Comparison of ENCODE assay signal across 13 cellular contexts in the genomic region with DNA sequence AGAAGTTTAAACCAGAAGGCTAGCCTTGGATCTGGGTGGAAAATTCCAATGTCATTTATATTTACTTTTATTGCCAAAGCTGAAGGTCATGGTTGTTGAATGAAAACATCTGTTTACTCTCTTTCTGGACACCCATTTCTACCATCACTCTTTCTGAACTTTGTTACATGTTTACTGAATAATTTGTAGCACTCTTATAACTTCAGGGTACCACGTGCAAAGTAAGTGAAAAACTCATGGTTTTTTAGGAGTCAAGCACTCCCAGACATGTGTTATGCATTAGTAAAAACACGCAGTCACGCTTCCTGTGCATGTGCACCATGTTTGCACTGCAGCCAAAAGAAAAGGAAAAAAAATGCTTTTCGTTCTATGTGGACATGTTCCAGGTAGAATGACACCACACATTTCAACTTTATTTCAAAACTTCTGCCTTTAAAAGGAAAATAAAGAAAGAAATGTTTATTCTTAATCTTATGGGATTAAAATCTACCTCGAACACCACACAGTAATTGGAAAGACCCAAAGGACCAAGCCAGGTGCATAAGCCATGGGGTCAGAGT. TPM values are rescaled to one million over a fixed set of nuclear protein-coding genes. Genes with fewer than 3 reads are reported as not detected.
A peak's percentile ranks its signal among the peaks of the same experiment; 100 is the strongest.
DNase-seq lines count a peak whose midpoint lies in the region; TF ChIP-seq lines count a peak whose summit lies in the region.
"Had no signal": no experiment of that assay in that cellular context is flagged by ENCODE, and none has a peak within 500 bp of the region (broad histone marks: within the 10 kb centered on the region; RNA-seq: fewer than 3 reads in every experiment).

No MANE protein-coding gene starts in this region.

- no peaks in the 10 kb centered on the region for H3K79me2 ChIP-seq in SK-N-SH (ENCODE audit: insufficient read depth)

- no peak overlapping the region for H3K9ac ChIP-seq in SK-N-SH

- no peak for TF ChIP-seq RAD21 in SK-N-SH (IDR thresholded peaks at IDR 0.05; ENCODE audit: low read length)

- H3K36me3 ChIP-seq in SK-N-SH (replicated peaks in 1 of 2; ENCODE audit: control insufficient read depth in 1 of 2, insufficient read depth in 2 of 2, low read length in 1 of 2), result no peaks in the 10 kb centered on the region
- H3K36me3 ChIP-seq in muscle layer of duodenum (ENCODE audit: control insufficient read depth in 1 of 2, insufficient read depth in 2 of 2, low read length in 2 of 2), result no peaks in the 10 kb centered on the region
- no peaks in the 10 kb centered on the region for H3K36me3 ChIP-seq in vagina

- WGBS in SK-N-SH (ENCODE audit: low lambda C conversion rate), result 22% methylated on average over 5 of the region's 5 CpGs

- H3K27ac ChIP-seq in SK-N-SH (ENCODE audit: low read depth in 2 of 2, low read length in 1 of 2) (peak overlapping the region; percentile 60 to 71; a peak in 3 of 4 replicates), muscle layer of duodenum (ENCODE audit: low read length) (peak overlapping the region; percentile 69), vagina (peak overlapping the region; percentile 79)

- H3K9me3 ChIP-seq in SK-N-SH, result no peaks in the 10 kb centered on the region
- no peaks in the 10 kb centered on the region for H3K9me3 ChIP-seq in muscle layer of duodenum (ENCODE audit: control insufficient read depth in 1 of 2, low read length in 2 of 2)
- no peaks in the 10 kb centered on the region for H3K9me3 ChIP-seq in vagina

- no peaks in the 10 kb centered on the region for H3K9me2 ChIP-seq in SK-N-SH

- no peaks in the 10 kb centered on the region for H3K27me3 ChIP-seq in SK-N-SH (ENCODE audit: insufficient read depth)
- no peaks in the 10 kb centered on the region for H3K27me3 ChIP-seq in muscle layer of duodenum (ENCODE audit: low read depth, low read length)
- no peaks in the 10 kb centered on the region for H3K27me3 ChIP-seq in vagina

- no peak overlapping the region for H3K4me3 ChIP-seq in SK-N-SH (ENCODE audit: low read depth in 2 of 2, low read length in 1 of 2)
- H3K4me3 ChIP-seq in muscle layer of duodenum (ENCODE audit: low read depth in 1 of 2, low read length in 2 of 2), result no peak overlapping the region
- H3K4me3 ChIP-seq in vagina, result no peak overlapping the region

- TF ChIP-seq CTCF in SK-N-SH (IDR thresholded peaks at IDR 0.05) (no peak), vagina (IDR thresholded peaks at IDR 0.05) (no peak)

- TF ChIP-seq POLR2A in vagina (IDR thresholded peaks at IDR 0.05), result no peak

- H3K4me1 ChIP-seq in SK-N-SH (ENCODE audit: control insufficient read depth in 1 of 2, insufficient read depth in 2 of 2, low read depth in 1 of 2, low read length in 1 of 2), result no peaks in the 10 kb centered on the region
- H3K4me1 ChIP-seq in muscle layer of duodenum (ENCODE audit: control insufficient read depth in 1 of 2, insufficient read depth in 2 of 2, low read length in 2 of 2), result no peaks in the 10 kb centered on the region
- peaks cover 18% of the 10 kb centered on the region for H3K4me1 ChIP-seq in vagina

- peak overlapping the region; percentile 63; the same call in 1 of the 2 replicates for H2AFZ ChIP-seq in SK-N-SH (ENCODE audit: low read depth)

- H4K20me1 ChIP-seq in SK-N-SH (ENCODE audit: insufficient read depth), result no peaks in the 10 kb centered on the region

- DNase-seq in SK-N-SH, result no peak
- DNase-seq in fibroblast of peridontal ligament (ENCODE audit: extremely low read depth), result peak; percentile 99
- no peak for DNase-seq in vagina (ENCODE audit: extremely low spot score in 2 of 2)
- DNase-seq in NCI-H82 (lab: John Stamatoyannopoulos, UW), result no peak
- no peak for DNase-seq in stimulated activated CD4-positive, alpha-beta T cell treated with anti-CD3 and anti-CD28 coated beads, Interleukin-2, amount 100 ng/mL, for 24 hours
- no peak for DNase-seq in hypothalamus (lab: John Stamatoyannopoulos, UW)
- DNase-seq: activated B cell treated with CpG ODN at 0.5 μM for 24 hours, DMS153, NCI-H2171, SIG-M5 had no signal

- CTCF ChIA-PET in SK-N-SH (lab: Yijun Ruan, JAX), result interaction anchor here (1.3 kb wide), 1 partner anchor 21 kb away, joined by 3 read pairs; no protein-coding TSS in a partner anchor

- POLR2A ChIA-PET in SK-N-SH (lab: Yijun Ruan, JAX), result no interaction called here

- H3F3A ChIP-seq in SK-N-SH (replicated peaks; ENCODE audit: insufficient read depth), result no peaks in the 10 kb centered on the region

- peak in 1 of 2 experiments; percentile 52; a peak in 1 of 4 replicates for TF ChIP-seq EP300 in SK-N-SH (IDR thresholded peaks at IDR 0.05; ENCODE audit: borderline replicate concordance in 1 of 2, low read depth in 1 of 2, low read length in 1 of 2)

- H3K4me2 ChIP-seq in SK-N-SH, result no peak overlapping the region

- intact Hi-C loops in vagina (cut with DNase I), result no loop called here

TF ChIP-seq in SK-N-SH, 30 proteins besides CTCF, POLR2A, EP300 and RAD21:
- TF ChIP-seq RXRA (IDR thresholded peaks at IDR 0.05; ENCODE audit: borderline replicate concordance, low read depth) (no peak), SIN3A (IDR thresholded peaks at IDR 0.05; ENCODE audit: borderline replicate concordance, low read depth, low read length) (no peak), POLR2AphosphoS5 (IDR thresholded peaks at IDR 0.05; ENCODE audit: low read depth, low read length) (peak; percentile 24; the same call in 1 of the 2 replicates), FOXM1 (IDR thresholded peaks at IDR 0.05; ENCODE audit: low read depth) (no peak), ELF1 (IDR thresholded peaks at IDR 0.05) (no peak), JUND (IDR thresholded peaks at IDR 0.05) (no peak; the same call in 1 of the 2 replicates), NFIC (IDR thresholded peaks at IDR 0.05; ENCODE audit: borderline replicate concordance) (peak; percentile 59; the same call in 1 of the 2 replicates), GATA2 (CRISPR knock-in tag; IDR thresholded peaks at IDR 0.05) (no peak), FOXJ3 (CRISPR knock-in tag; IDR thresholded peaks at IDR 0.05) (no peak), RFX5 (IDR thresholded peaks at IDR 0.05; ENCODE audit: low read length) (no peak), MEF2A (IDR thresholded peaks at IDR 0.05; ENCODE audit: borderline replicate concordance, low read depth) (no peak), GABPA (IDR thresholded peaks at IDR 0.05; ENCODE audit: low read depth) (no peak), RCOR1 (IDR thresholded peaks at IDR 0.05; ENCODE audit: low read length) (no peak), FOSL2 (IDR thresholded peaks at IDR 0.05; ENCODE audit: borderline replicate concordance, low read depth) (no peak), EZH2phosphoT487 (IDR thresholded peaks at IDR 0.05; ENCODE audit: borderline replicate concordance, low read depth) (no peak), TCF12 (IDR thresholded peaks at IDR 0.05) (peak; percentile 88)
- TF ChIP-seq, protein P1, sequence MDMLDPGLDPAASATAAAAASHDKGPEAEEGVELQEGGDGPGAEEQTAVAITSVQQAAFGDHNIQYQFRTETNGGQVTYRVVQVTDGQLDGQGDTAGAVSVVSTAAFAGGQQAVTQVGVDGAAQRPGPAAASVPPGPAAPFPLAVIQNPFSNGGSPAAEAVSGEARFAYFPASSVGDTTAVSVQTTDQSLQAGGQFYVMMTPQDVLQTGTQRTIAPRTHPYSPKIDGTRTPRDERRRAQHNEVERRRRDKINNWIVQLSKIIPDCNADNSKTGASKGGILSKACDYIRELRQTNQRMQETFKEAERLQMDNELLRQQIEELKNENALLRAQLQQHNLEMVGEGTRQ (IDR thresholded peaks at IDR 0.05; ENCODE audit: borderline replicate concordance, low read depth, low read length), result no peak
- TF ChIP-seq, protein P2, sequence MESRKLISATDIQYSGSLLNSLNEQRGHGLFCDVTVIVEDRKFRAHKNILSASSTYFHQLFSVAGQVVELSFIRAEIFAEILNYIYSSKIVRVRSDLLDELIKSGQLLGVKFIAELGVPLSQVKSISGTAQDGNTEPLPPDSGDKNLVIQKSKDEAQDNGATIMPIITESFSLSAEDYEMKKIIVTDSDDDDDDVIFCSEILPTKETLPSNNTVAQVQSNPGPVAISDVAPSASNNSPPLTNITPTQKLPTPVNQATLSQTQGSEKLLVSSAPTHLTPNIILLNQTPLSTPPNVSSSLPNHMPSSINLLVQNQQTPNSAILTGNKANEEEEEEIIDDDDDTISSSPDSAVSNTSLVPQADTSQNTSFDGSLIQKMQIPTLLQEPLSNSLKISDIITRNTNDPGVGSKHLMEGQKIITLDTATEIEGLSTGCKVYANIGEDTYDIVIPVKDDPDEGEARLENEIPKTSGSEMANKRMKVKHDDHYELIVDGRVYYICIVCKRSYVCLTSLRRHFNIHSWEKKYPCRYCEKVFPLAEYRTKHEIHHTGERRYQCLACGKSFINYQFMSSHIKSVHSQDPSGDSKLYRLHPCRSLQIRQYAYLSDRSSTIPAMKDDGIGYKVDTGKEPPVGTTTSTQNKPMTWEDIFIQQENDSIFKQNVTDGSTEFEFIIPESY (IDR thresholded peaks at IDR 0.05; ENCODE audit: borderline replicate concordance, low read depth), result no peak
- TF ChIP-seq, protein P3, sequence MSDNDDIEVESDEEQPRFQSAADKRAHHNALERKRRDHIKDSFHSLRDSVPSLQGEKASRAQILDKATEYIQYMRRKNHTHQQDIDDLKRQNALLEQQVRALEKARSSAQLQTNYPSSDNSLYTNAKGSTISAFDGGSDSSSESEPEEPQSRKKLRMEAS (IDR thresholded peaks at IDR 0.05; ENCODE audit: low read depth), result peak; percentile 88

RNA-seq across cellular contexts. Expression of a gene that starts 31.4 kb away (rescaled TPM):
- polyA plus RNA-seq in SK-N-SH (2012; rRNA removed), result not detected in 2 replicates
- 0.03 TPM in 1 of 2 replicates, not detected in the other for polyA plus RNA-seq in SK-N-SH (2012; cell fraction: cytosol; rRNA removed)
- polyA plus RNA-seq in SK-N-SH (2012; cell fraction: nucleus; rRNA removed), result not detected in 2 replicates
- 25.3 TPM for total RNA-seq in vagina
- total RNA-seq: activated B cell treated with CpG ODN at 0.5 μM for 24 hours had no signal
- polyA plus RNA-seq: IgD-negative memory B cell had no signal

RNA-seq across cellular contexts. Expression of a gene that starts 51.2 kb away (rescaled TPM):
- not detected in 2 replicates for polyA plus RNA-seq in SK-N-SH (2012; rRNA removed)
- polyA plus RNA-seq in SK-N-SH (2012; cell fraction: cytosol; rRNA removed), result not detected in 2 replicates
- polyA plus RNA-seq in SK-N-SH (2012; cell fraction: nucleus; rRNA removed), result not detected in 2 replicates
- 11.8 TPM for total RNA-seq in vagina
- total RNA-seq: activated B cell treated with CpG ODN at 0.5 μM for 24 hours, renal cortical epithelial cell had no signal
- polyA plus RNA-seq: IgD-negative memory B cell had no signal
